Comparison of ENCODE assay signal across 5 cellular contexts in genomic region chr9:78812665-78813064, GRCh38.
"Had no signal": no experiment of that assay in that cellular context is flagged by ENCODE, and none has a peak within 500 bp of the region (broad histone marks: within the 10 kb centered on the region; RNA-seq: fewer than 3 reads in every experiment).

No MANE protein-coding gene starts in this region.

- H3K4me2 ChIP-seq: GM23338 had no signal

- ATAC-seq: GM23338, HepG2 had no signal

- DNase-seq: H9, HCEC 1CT had no signal

- H3K4me3 ChIP-seq: GM23338 had no signal

- H3K27ac ChIP-seq: HL-60 had no signal

- H2AFZ ChIP-seq: GM23338 had no signal
